30 cellular contexts compared by ENCODE assay signal in genomic region chr11:62205441-62205840, GRCh38. TPM values are rescaled to one million over a fixed set of nuclear protein-coding genes. Genes with fewer than 3 reads are reported as not detected.
A peak's percentile ranks its signal among the peaks of the same experiment; 100 is the strongest.
DNase-seq lines count a peak whose midpoint lies in the region; ATAC-seq, FAIRE-seq and TF ChIP-seq lines count a peak whose summit lies in the region.
"Had no signal": no experiment of that assay in that cellular context is flagged by ENCODE, and none has a peak within 500 bp of the region (broad histone marks: within the 10 kb centered on the region; RNA-seq: fewer than 3 reads in every experiment).

No MANE protein-coding gene starts in this region.

- H3K4me2 ChIP-seq in H1 (ENCODE audit: insufficient read depth in 1 of 2, low read depth in 2 of 2, low read length in 2 of 2) (no peak overlapping the region), neuronal stem cell (ENCODE audit: insufficient read depth, low read length, poor library complexity, severe bottlenecking) (no peak overlapping the region)
- H3K4me2 ChIP-seq: BLaER1 had no signal

- DNase-seq in H1 (ENCODE audit: low read depth in 1 of 2, low spot score in 2 of 2): no peak
- DNase-seq in neuronal stem cell (ENCODE audit: low spot score): no peak
- no peak for DNase-seq in upper lobe of right lung
- no peak for DNase-seq in foreskin fibroblast
- no peak for DNase-seq in kidney
- DNase-seq: 8988T; ACHN; BE2C; C1 segment of cervical spinal cord; CD4-positive, alpha-beta memory T cell; CD4-positive, CD25-positive, alpha-beta regulatory T cell; CD8-positive, alpha-beta memory T cell; COR-L47; DMS 273 treated with DMSO at 0.1 percent for 48 hours; DMS153; DMS79; DND-41; EL; GDM1 had no signal

- POLR2A ChIA-PET in H1 (lab: Charles Lee; ENCODE audit: partially characterized antibody): no interaction called here

- H3K4me3 ChIP-seq in H1 (ENCODE audit: extremely low read depth in 1 of 4, insufficient read depth in 2 of 4, low read depth in 3 of 4, low read length in 4 of 4): no peak overlapping the region
- no peak overlapping the region for H3K4me3 ChIP-seq in neuronal stem cell (ENCODE audit: low read length in 2 of 2)
- H3K4me3 ChIP-seq in upper lobe of right lung: no peak overlapping the region
- H3K4me3 ChIP-seq in foreskin fibroblast (ENCODE audit: low read depth in 1 of 2, low read length in 2 of 2): no peak overlapping the region
- no peak overlapping the region for H3K4me3 ChIP-seq in kidney (ENCODE audit: low read length in 2 of 2)
- H3K4me3 ChIP-seq: BLaER1, GM12878 had no signal

- no peak for TF ChIP-seq EP300 in H1 (IDR thresholded peaks at IDR 0.05; ENCODE audit: borderline replicate concordance in 1 of 2, low read depth in 2 of 2, low read length in 2 of 2)

- no peak overlapping the region for H2BK120ac ChIP-seq in H1 (replicated peaks; ENCODE audit: low read depth, low read length)
- no peak overlapping the region for H2BK120ac ChIP-seq in neuronal stem cell (ENCODE audit: low read depth, low read length)

- H2BK15ac ChIP-seq in H1 (ENCODE audit: low read length): no peak overlapping the region
- H2BK15ac ChIP-seq in neuronal stem cell (ENCODE audit: low read length): no peak overlapping the region

- H3K9me3 ChIP-seq in H1 (ENCODE audit: insufficient read depth in 2 of 2, low read depth in 1 of 2, low read length in 1 of 2) (no peaks in the 10 kb centered on the region), neuronal stem cell (replicated peaks in 1 of 2; ENCODE audit: control insufficient read depth in 2 of 2, insufficient read depth in 1 of 2, low read depth in 1 of 2, low read length in 2 of 2) (no peaks in the 10 kb centered on the region), upper lobe of right lung (no peaks in the 10 kb centered on the region), kidney (ENCODE audit: control insufficient read depth in 1 of 2, low read length in 2 of 2) (no peaks in the 10 kb centered on the region)
- H3K9me3 ChIP-seq: BE2C, BLaER1 had no signal

- CTCF ChIA-PET in H1 (lab: Charles Lee; ENCODE audit: partially characterized antibody): interaction anchor here (0.7 to 1.7 kb wide), 5 partner anchors 9 to 39 kb away, joined by 3 to 6 read pairs (median 4); no protein-coding TSS in a partner anchor

- 96% methylated on average over 7 of the region's 7 CpGs; no CpG with 5 or more reads in 1 of the 2 experiments for WGBS in H1 (ENCODE audit: extremely low coverage in 1 of 2, insufficient coverage in 1 of 2, insufficient read length in 1 of 2, insufficient replicate concordance in 2 of 2, low coverage in 1 of 2, low lambda C conversion rate in 2 of 2, missing lambda C conversion rate in 1 of 2), 2 experiments
- WGBS in neuronal stem cell (ENCODE audit: extremely low coverage in 2 of 2, insufficient read length in 2 of 2, insufficient replicate concordance in 1 of 2), 2 donors: no CpG with 5 or more reads among the region's 7 CpGs

- no peak for TF ChIP-seq POLR2A in H1 (IDR thresholded peaks at IDR 0.05; ENCODE audit: control extremely low read depth in 1 of 2, low read depth in 2 of 2, low read length in 2 of 2)

- H2BK12ac ChIP-seq in H1 (ENCODE audit: low read depth, low read length) (no peak overlapping the region), neuronal stem cell (ENCODE audit: low read length) (no peak overlapping the region)

- H3K27ac ChIP-seq in H1 (ENCODE audit: low read depth, low read length): no peak overlapping the region
- no peak overlapping the region for H3K27ac ChIP-seq in neuronal stem cell (replicated peaks; ENCODE audit: low read length)
- no peak overlapping the region for H3K27ac ChIP-seq in upper lobe of right lung
- no peak overlapping the region for H3K27ac ChIP-seq in kidney (ENCODE audit: low read depth in 2 of 2, low read length in 2 of 2)
- H3K27ac ChIP-seq: BLaER1 had no signal

- H4K91ac ChIP-seq in H1 (replicated peaks; ENCODE audit: insufficient read length, low read length): no peak overlapping the region
- H4K91ac ChIP-seq in neuronal stem cell (ENCODE audit: low read depth, low read length, poor library complexity): no peak overlapping the region

- H3K14ac ChIP-seq in H1 (ENCODE audit: insufficient read length) (no peak overlapping the region), neuronal stem cell (ENCODE audit: low read length) (no peak overlapping the region)

- H2AK5ac ChIP-seq in H1 (ENCODE audit: low read depth, low read length) (no peak overlapping the region), neuronal stem cell (ENCODE audit: low read depth, low read length) (no peak overlapping the region)

- no peak for TF ChIP-seq RAD21 in H1 (IDR thresholded peaks at IDR 0.05 in 1 of 2, conservative IDR thresholded peaks at IDR 0.05 in 1 of 2; ENCODE audit: low read depth in 2 of 2, low read length in 2 of 2)

- FAIRE-seq in H1 (lab: Jason Lieb, UNC): no peak
- FAIRE-seq in kidney (lab: Jason Lieb, UNC): no peak
- FAIRE-seq: A204.1, GM12878, GM12892, GM19239 had no signal

- H3K23me2 ChIP-seq in H1 (ENCODE audit: low read depth, low read length): no peaks in the 10 kb centered on the region

- no peak overlapping the region for H2BK20ac ChIP-seq in H1 (ENCODE audit: low read length)

- H3K27me3 ChIP-seq in H1 (replicated peaks in 1 of 4; ENCODE audit: control insufficient read depth in 3 of 4, extremely low read depth in 1 of 4, insufficient read depth in 3 of 4, low read length in 3 of 4) (no peaks in the 10 kb centered on the region), neuronal stem cell (ENCODE audit: control insufficient read depth in 3 of 3, insufficient read depth in 3 of 3, low read depth in 1 of 3, low read length in 3 of 3) (peaks cover 0 to 22% (median 0%) of the 10 kb centered on the region in 3 experiments), upper lobe of right lung (no peaks in the 10 kb centered on the region)
- H3K27me3 ChIP-seq: BE2C, BLaER1 had no signal

- ATAC-seq in upper lobe of right lung (peak; percentile 42), GM18502 (IDR thresholded peaks at IDR 0.05; ENCODE audit: poor library complexity, unreplicated experiment) (no peak)
- ATAC-seq: GM12878 had no signal

- H3K4ac ChIP-seq in H1 (replicated peaks; ENCODE audit: insufficient read length, low read depth, low read length): no peak overlapping the region
- H3K4ac ChIP-seq in neuronal stem cell (ENCODE audit: low read length): no peak overlapping the region

- H3K23ac ChIP-seq in H1 (ENCODE audit: insufficient read length): no peak overlapping the region
- H3K23ac ChIP-seq in neuronal stem cell (ENCODE audit: low read depth, low read length, poor library complexity): peak overlapping the region; percentile 6

- TF ChIP-seq CTCF in H1 (IDR thresholded peaks at IDR 0.05; ENCODE audit: control extremely low read depth in 1 of 3, insufficient read depth in 1 of 3, low read depth in 1 of 3, low read length in 3 of 3): no peak
- TF ChIP-seq CTCF in upper lobe of right lung (IDR thresholded peaks at IDR 0.05): no peak
- no peak for TF ChIP-seq CTCF in foreskin fibroblast (IDR thresholded peaks at IDR 0.05; ENCODE audit: low read depth, low read length)
- no peak for TF ChIP-seq CTCF in kidney (IDR thresholded peaks at IDR 0.05; ENCODE audit: borderline replicate concordance, extremely low read depth, insufficient read depth)

- no peaks in the 10 kb centered on the region for H4K20me1 ChIP-seq in H1 (replicated peaks in 1 of 2; ENCODE audit: control insufficient read depth in 1 of 2, insufficient read depth in 2 of 2, low read length in 2 of 2)
- H4K20me1 ChIP-seq: BLaER1 had no signal

- intact Hi-C loops in upper lobe of right lung (cut with DNase I): no loop called here
- intact Hi-C loops in kidney (cut with DNase I): no loop called here

- H3K4me1 ChIP-seq in H1 (replicated peaks in 1 of 4; ENCODE audit: control insufficient read depth in 3 of 4, insufficient read depth in 4 of 4, low read length in 3 of 4) (no peaks in the 10 kb centered on the region), neuronal stem cell (ENCODE audit: control insufficient read depth in 2 of 2, insufficient read depth in 1 of 2, low read depth in 1 of 2, low read length in 2 of 2) (peaks cover 0 to 2% of the 10 kb centered on the region in 2 donors), upper lobe of right lung (no peaks in the 10 kb centered on the region), kidney (ENCODE audit: control insufficient read depth in 1 of 2, insufficient read depth in 1 of 2, low read depth in 1 of 2, low read length in 2 of 2) (peaks cover 3 to 9% of the 10 kb centered on the region in 2 donors)
- H3K4me1 ChIP-seq: BE2C, BLaER1 had no signal

- H2AFZ ChIP-seq in H1 (ENCODE audit: low read length) (0 out of 2 replicates have a peak overlapping the region, but pooled peaks have one; percentile 2), neuronal stem cell (ENCODE audit: low read length) (no peak overlapping the region)

- no peak overlapping the region for H4K5ac ChIP-seq in H1 (ENCODE audit: insufficient read length, low read depth, low read length)

- H3K18ac ChIP-seq in H1 (ENCODE audit: extremely low read depth, low read length) (no peak overlapping the region), neuronal stem cell (ENCODE audit: low read length) (peak overlapping the region; percentile 32)

- no peaks in the 10 kb centered on the region for H3K79me2 ChIP-seq in H1 (ENCODE audit: control insufficient read depth in 1 of 2, insufficient read depth in 2 of 2, low read length in 2 of 2)

- H3K36me3 ChIP-seq in H1 (ENCODE audit: control insufficient read depth in 2 of 4, insufficient read depth in 4 of 4, low read length in 3 of 4): no peaks in the 10 kb centered on the region
- no peaks in the 10 kb centered on the region for H3K36me3 ChIP-seq in neuronal stem cell (replicated peaks in 1 of 2; ENCODE audit: control insufficient read depth in 2 of 2, insufficient read depth in 2 of 2, low read length in 2 of 2)
- H3K36me3 ChIP-seq in upper lobe of right lung: no peaks in the 10 kb centered on the region
- no peaks in the 10 kb centered on the region for H3K36me3 ChIP-seq in kidney (ENCODE audit: control insufficient read depth in 1 of 2, insufficient read depth in 2 of 2, low read length in 2 of 2)
- H3K36me3 ChIP-seq: BE2C, BLaER1 had no signal

- H3K9ac ChIP-seq in H1 (replicated peaks in 1 of 4; ENCODE audit: extremely low read depth in 1 of 4, low read depth in 3 of 4, low read length in 3 of 4) (no peak overlapping the region; a peak in 1 of 7 replicates), neuronal stem cell (ENCODE audit: low read depth, low read length, poor library complexity) (no peak overlapping the region), kidney (ENCODE audit: low read length in 2 of 2) (no peak overlapping the region)
- H3K9ac ChIP-seq: BLaER1 had no signal

- H2BK5ac ChIP-seq in H1 (ENCODE audit: low read depth, low read length): no peak overlapping the region
- no peak overlapping the region for H2BK5ac ChIP-seq in neuronal stem cell (ENCODE audit: low read length)

- H3K56ac ChIP-seq in H1 (replicated peaks; ENCODE audit: insufficient read length, low read depth, low read length): no peak overlapping the region

- no peaks in the 10 kb centered on the region for H3K79me1 ChIP-seq in H1 (ENCODE audit: low read depth, low read length)
- no peaks in the 10 kb centered on the region for H3K79me1 ChIP-seq in neuronal stem cell (ENCODE audit: low read depth, low read length)

- H4K8ac ChIP-seq in H1 (ENCODE audit: extremely low read depth, insufficient read depth, low read length): no peak overlapping the region
- H4K8ac ChIP-seq in neuronal stem cell (ENCODE audit: low read depth, low read length): no peak overlapping the region

RNA-seq across cellular contexts. Expression of gene SCGB2A1, which starts 3.0 kb away (rescaled TPM):
- not detected in 2 replicates for total RNA-seq in H1 (2021; fragmentation: NEBNext Ultra II Directional; extraction: Animal tissue kit (Norgen Biotek cat#: 25700))
- polyA plus RNA-seq in H1 (2011; rRNA removed): not detected in 2 replicates
- polyA plus RNA-seq in H1 (2011; cell fraction: cytosol; rRNA removed): not detected
- polyA plus RNA-seq in H1 (2011; cell fraction: nucleus; rRNA removed): not detected
- not detected in 4 replicates for polyA plus RNA-seq in H1 (2012, experiment 1 of 2)
- polyA plus RNA-seq in H1 (2012, experiment 2 of 2): not detected
- polyA plus RNA-seq in H1 (2013, experiment 1 of 2): not detected
- not detected for polyA plus RNA-seq in H1 (2013, experiment 2 of 2)
- polyA minus RNA-seq in H1 (2011; rRNA and poly(A)+ RNA removed): not detected in 2 replicates
- not detected for polyA minus RNA-seq in H1 (2011; cell fraction: cytosol; rRNA and poly(A)+ RNA removed)
- not detected for polyA minus RNA-seq in H1 (2011; cell fraction: nucleus; rRNA and poly(A)+ RNA removed)
- not detected for polyA plus RNA-seq in neuronal stem cell (2013, experiment 1 of 2)
- polyA plus RNA-seq in neuronal stem cell (2013, experiment 2 of 2): not detected
- not detected for total RNA-seq in upper lobe of right lung
- total RNA-seq in kidney: 2.2 TPM
- polyA plus RNA-seq in kidney (ENCODE audit: insufficient read depth, low read depth, low replicate concordance): 1.7 TPM
- total RNA-seq: A673; CD4-positive, alpha-beta memory T cell; CD4-positive, CD25-positive, alpha-beta regulatory T cell; CD8-positive, alpha-beta memory T cell; Daoy; G401; GM12878 had no signal
- polyA plus RNA-seq: AG04450; CD14-positive monocyte; CD4-positive, alpha-beta memory T cell; CD4-positive, CD25-positive, alpha-beta regulatory T cell; CD8-positive, alpha-beta memory T cell; GM12878 had no signal

RNA-seq across cellular contexts. Expression of gene SCGB1D1, which starts 15.4 kb away (rescaled TPM):
- not detected in 2 replicates for total RNA-seq in H1 (2021; fragmentation: NEBNext Ultra II Directional; extraction: Animal tissue kit (Norgen Biotek cat#: 25700))
- polyA plus RNA-seq in H1 (2011; rRNA removed): not detected in 2 replicates
- polyA plus RNA-seq in H1 (2011; cell fraction: cytosol; rRNA removed): not detected
- polyA plus RNA-seq in H1 (2011; cell fraction: nucleus; rRNA removed): not detected
- polyA plus RNA-seq in H1 (2012, experiment 1 of 2): not detected in 4 replicates
- polyA plus RNA-seq in H1 (2012, experiment 2 of 2): not detected
- not detected for polyA plus RNA-seq in H1 (2013, experiment 1 of 2)
- not detected for polyA plus RNA-seq in H1 (2013, experiment 2 of 2)
- polyA minus RNA-seq in H1 (2011; rRNA and poly(A)+ RNA removed): not detected in 2 replicates
- polyA minus RNA-seq in H1 (2011; cell fraction: cytosol; rRNA and poly(A)+ RNA removed): not detected
- not detected for polyA minus RNA-seq in H1 (2011; cell fraction: nucleus; rRNA and poly(A)+ RNA removed)
- polyA plus RNA-seq in neuronal stem cell (2013, experiment 1 of 2): not detected
- polyA plus RNA-seq in neuronal stem cell (2013, experiment 2 of 2): not detected
- total RNA-seq in upper lobe of right lung: not detected
- not detected for total RNA-seq in kidney
- polyA plus RNA-seq in kidney (ENCODE audit: insufficient read depth, low read depth, low replicate concordance): not detected
- total RNA-seq: A673; CD4-positive, alpha-beta memory T cell; CD4-positive, CD25-positive, alpha-beta regulatory T cell; CD8-positive, alpha-beta memory T cell; Daoy; G401; GM12878 had no signal
- polyA plus RNA-seq: AG04450; CD14-positive monocyte; CD4-positive, alpha-beta memory T cell; CD4-positive, CD25-positive, alpha-beta regulatory T cell; CD8-positive, alpha-beta memory T cell; GM12878 had no signal

RNA-seq across cellular contexts. Expression of gene SCGB1D2, which starts 36.6 kb away (rescaled TPM):
- total RNA-seq in H1 (2021; fragmentation: NEBNext Ultra II Directional; extraction: Animal tissue kit (Norgen Biotek cat#: 25700)): not detected in 2 replicates
- polyA plus RNA-seq in H1 (2011; rRNA removed) (not detected in 2 replicates), kidney (ENCODE audit: insufficient read depth, low read depth, low replicate concordance) (5.6 TPM)
- polyA plus RNA-seq in H1 (2011; cell fraction: cytosol; rRNA removed): not detected
- not detected for polyA plus RNA-seq in H1 (2011; cell fraction: nucleus; rRNA removed)
- not detected in 4 replicates for polyA plus RNA-seq in H1 (2012, experiment 1 of 2)
- polyA plus RNA-seq in H1 (2012, experiment 2 of 2): not detected
- not detected for polyA plus RNA-seq in H1 (2013, experiment 1 of 2)
- not detected for polyA plus RNA-seq in H1 (2013, experiment 2 of 2)
- polyA minus RNA-seq in H1 (2011; rRNA and poly(A)+ RNA removed): not detected in 2 replicates
- polyA minus RNA-seq in H1 (2011; cell fraction: cytosol; rRNA and poly(A)+ RNA removed): not detected
- polyA minus RNA-seq in H1 (2011; cell fraction: nucleus; rRNA and poly(A)+ RNA removed): not detected
- polyA plus RNA-seq in neuronal stem cell (2013, experiment 1 of 2): not detected
- not detected for polyA plus RNA-seq in neuronal stem cell (2013, experiment 2 of 2)
- total RNA-seq in upper lobe of right lung (not detected), kidney (0.60 TPM)
- total RNA-seq: A673; CD4-positive, alpha-beta memory T cell; CD4-positive, CD25-positive, alpha-beta regulatory T cell; CD8-positive, alpha-beta memory T cell; Daoy; G401; GM12878 had no signal
- polyA plus RNA-seq: AG04450; CD14-positive monocyte; CD4-positive, alpha-beta memory T cell; CD4-positive, CD25-positive, alpha-beta regulatory T cell; CD8-positive, alpha-beta memory T cell had no signal
